18 cellular contexts compared by ENCODE assay signal in genomic region chr14:75156901-75157300, GRCh38. TPM values are rescaled to one million over a fixed set of nuclear protein-coding genes. Genes with fewer than 3 reads are reported as not detected.
DNase-seq lines count a peak whose midpoint lies in the region; ATAC-seq and TF ChIP-seq lines count a peak whose summit lies in the region.
"Had no signal": no experiment of that assay in that cellular context is flagged by ENCODE, and none has a peak within 500 bp of the region (broad histone marks: within the 10 kb centered on the region; RNA-seq: fewer than 3 reads in every experiment).

No MANE protein-coding gene starts in this region.

- no peak overlapping the region for H3K27ac ChIP-seq in H9 (ENCODE audit: insufficient read length, low read depth, low read length)
- H3K27ac ChIP-seq: lower lobe of right lung, neutrophil, sigmoid colon had no signal

- no peak overlapping the region for H3T11ph ChIP-seq in H9 (ENCODE audit: low read length)

- H3K27ac Mint-ChIP-seq in H9 (peak overlapping the region in 2 of 3 experiments; percentile 73 to 76; a peak in 3 of 7 replicates), memory B cell (peak overlapping the region; percentile 63)
- H3K27ac Mint-ChIP-seq in activated CD8-positive, alpha-beta T cell treated with anti-CD3 and anti-CD28 coated beads, Interleukin-2, amount 10 ng/mL, durations not matched to agents 7 days and 5 days = peak overlapping the region; percentile 29

- H3K27me3 ChIP-seq in H9 (ENCODE audit: insufficient read depth, low read length) = no peaks in the 10 kb centered on the region
- H3K27me3 ChIP-seq: neutrophil, sigmoid colon had no signal

- H4K20me1 ChIP-seq in H9 (ENCODE audit: control insufficient read depth, insufficient read depth, insufficient read length) = no peaks in the 10 kb centered on the region

- H3K23me2 ChIP-seq in H9 (ENCODE audit: insufficient read length, low read depth, low read length, poor library complexity, severe bottlenecking) = no peaks in the 10 kb centered on the region

- no peak overlapping the region for H2AK5ac ChIP-seq in H9 (ENCODE audit: insufficient read length, low read length)

- POLR2A ChIA-PET in activated CD8-positive, alpha-beta T cell treated with anti-CD3 and anti-CD28 coated beads, Interleukin-2, amount 10 ng/mL, durations not matched to agents 7 days and 5 days (lab: Charles Lee) = interaction anchor here (0.6 kb wide), 2 partner anchors 9 to 42 kb away, joined by 4 to 5 read pairs; no protein-coding TSS in a partner anchor

- H3K4me1 Mint-ChIP-seq in H9 (peaks cover 27 to 28% of the 10 kb centered on the region in 2 experiments), memory B cell (peaks cover 17% of the 10 kb centered on the region)
- peaks cover 60% of the 10 kb centered on the region for H3K4me1 Mint-ChIP-seq in activated CD8-positive, alpha-beta T cell treated with anti-CD3 and anti-CD28 coated beads, Interleukin-2, amount 10 ng/mL, durations not matched to agents 7 days and 5 days (ENCODE audit: low read depth)

- no peak overlapping the region for H3K14ac ChIP-seq in H9 (ENCODE audit: insufficient read depth, low read length)

- no peak overlapping the region for H2BK20ac ChIP-seq in H9 (ENCODE audit: low read depth, low read length, poor library complexity, severe bottlenecking)

- no peak overlapping the region for H4K91ac ChIP-seq in H9 (ENCODE audit: insufficient read length, low read depth, low read length)

- no peaks in the 10 kb centered on the region for H3K9me3 ChIP-seq in H9 (ENCODE audit: control insufficient read depth, low read depth, low read length)
- H3K9me3 ChIP-seq: lower lobe of right lung, neutrophil, sigmoid colon had no signal

- no peaks in the 10 kb centered on the region for H3K79me1 ChIP-seq in H9 (ENCODE audit: insufficient read depth, low read depth, low read length, poor library complexity, severe bottlenecking)

- no peaks in the 10 kb centered on the region for H3K27me3 Mint-ChIP-seq in H9 (ENCODE audit: low read depth)
- H3K27me3 Mint-ChIP-seq in activated CD8-positive, alpha-beta T cell treated with anti-CD3 and anti-CD28 coated beads, Interleukin-2, amount 10 ng/mL, durations not matched to agents 7 days and 5 days (ENCODE audit: low read depth) = no peaks in the 10 kb centered on the region
- H3K27me3 Mint-ChIP-seq in memory B cell = no peaks in the 10 kb centered on the region
- H3K27me3 Mint-ChIP-seq: brain had no signal

- no peak overlapping the region for H2BK12ac ChIP-seq in H9 (ENCODE audit: insufficient read length, low read depth, low read length)

- H3K4me1 ChIP-seq in H9 (ENCODE audit: insufficient read depth, low read length) = no peaks in the 10 kb centered on the region; the same call in 1 of the 2 replicates

- ATAC-seq in activated CD8-positive, alpha-beta T cell treated with anti-CD3 and anti-CD28 coated beads, Interleukin-2, amount 10 ng/mL, durations not matched to agents 7 days and 5 days = peak; percentile 92
- no peak for ATAC-seq in memory B cell (ENCODE audit: low read depth)
- ATAC-seq: lower lobe of right lung had no signal

- no peak overlapping the region for H3K4ac ChIP-seq in H9 (ENCODE audit: low read depth, low read length)

- no peak overlapping the region for H2AFZ ChIP-seq in H9 (ENCODE audit: low read length)

- no peaks in the 10 kb centered on the region; the same call in 1 of the 2 replicates for H3K79me2 ChIP-seq in H9 (ENCODE audit: insufficient read depth, low read length)

- H3K18ac ChIP-seq in H9 (ENCODE audit: insufficient read length, low read depth, low read length) = no peak overlapping the region

- H3K4me3 Mint-ChIP-seq in H9 = no peak overlapping the region
- H3K4me3 Mint-ChIP-seq in activated CD8-positive, alpha-beta T cell treated with anti-CD3 and anti-CD28 coated beads, Interleukin-2, amount 10 ng/mL, durations not matched to agents 7 days and 5 days = peak overlapping the region; percentile 4
- H3K4me3 Mint-ChIP-seq in memory B cell = no peak overlapping the region
- H3K4me3 Mint-ChIP-seq: brain had no signal

- H2BK120ac ChIP-seq in H9 (ENCODE audit: low read depth, low read length, poor library complexity, severe bottlenecking) = no peak overlapping the region

- H3K23ac ChIP-seq in H9 (ENCODE audit: insufficient read length, low read depth, low read length) = no peak overlapping the region

- no peak for TF ChIP-seq CTCF in H9 (conservative IDR thresholded peaks at IDR 0.05)

- no peak overlapping the region for H3K4me2 ChIP-seq in H9 (ENCODE audit: insufficient read depth, insufficient read length, low read length)

- no peak overlapping the region for H2BK5ac ChIP-seq in H9 (ENCODE audit: insufficient read length, low read length)

- no peak overlapping the region for H2BK15ac ChIP-seq in H9 (ENCODE audit: low read depth, low read length)

- H4K8ac ChIP-seq in H9 (replicated peaks; ENCODE audit: insufficient read length, low read depth, low read length) = no peak overlapping the region

- H3K9ac ChIP-seq in H9 (ENCODE audit: extremely low read depth, insufficient read length, low read length) = no peak overlapping the region

- H3K9me3 Mint-ChIP-seq in H9 = no peaks in the 10 kb centered on the region
- H3K9me3 Mint-ChIP-seq in activated CD8-positive, alpha-beta T cell treated with anti-CD3 and anti-CD28 coated beads, Interleukin-2, amount 10 ng/mL, durations not matched to agents 7 days and 5 days (ENCODE audit: insufficient read depth) = no peaks in the 10 kb centered on the region
- H3K9me3 Mint-ChIP-seq in memory B cell = no peaks in the 10 kb centered on the region
- H3K9me3 Mint-ChIP-seq: brain had no signal

- H3K36me3 Mint-ChIP-seq in H9 (ENCODE audit: insufficient read depth in 1 of 3, low read depth in 3 of 3) (peaks cover 0 to under 1% (median 0%) of the 10 kb centered on the region in 3 experiments; a peak in 1 of 7 replicates), memory B cell (peaks cover 7% of the 10 kb centered on the region)
- peaks cover 17% of the 10 kb centered on the region for H3K36me3 Mint-ChIP-seq in activated CD8-positive, alpha-beta T cell treated with anti-CD3 and anti-CD28 coated beads, Interleukin-2, amount 10 ng/mL, durations not matched to agents 7 days and 5 days (ENCODE audit: low read depth)

- DNase-seq in activated CD4-positive, alpha-beta T cell treated with anti-CD3 and anti-CD28 coated beads for 48 hours = peak; percentile 24
- DNase-seq in activated CD4-positive, alpha-beta T cell treated with anti-CD3 and anti-CD28 coated beads, Interleukin-2, amount 50 U/mL, for 48 hours = no peak
- DNase-seq in H9 = no peak
- DNase-seq in activated CD8-positive, alpha-beta T cell treated with anti-CD3 and anti-CD28 coated beads, Interleukin-2, amount 10 ng/mL, durations not matched to agents 7 days and 5 days = peak; percentile 63
- no peak for DNase-seq in memory B cell (ENCODE audit: low spot score in 2 of 2)
- DNase-seq in SIG-M5 (lab: John Stamatoyannopoulos, UW) = no peak
- DNase-seq in NCI-H1105 (lab: John Stamatoyannopoulos, UW) = no peak
- DNase-seq in NCI-H526 treated with DMSO at 0.1 percent for 48 hours (lab: John Stamatoyannopoulos, UW) = no peak
- DNase-seq: foreskin fibroblast; lower lobe of right lung; NCI-H1105 treated with DMSO at 0.1 percent for 48 hours; NCI-H2171 treated with DMSO at 0.1 percent for 48 hours; NK-92 treated with Interleukin-12 subunit alpha and Interleukin-12 subunit beta, amount 100 ng/mL, for 24 hours; Right ventricle myocardium superior; sigmoid colon; stimulated activated CD4-positive, alpha-beta T cell treated with anti-CD3 and anti-CD28 coated beads, Interleukin-4, amount 100 ng/mL, for 24 hours had no signal

- WGBS in H9 (ENCODE audit: extremely low coverage, insufficient read length, low lambda C conversion rate) = no CpG with 5 or more reads among the region's 3 CpGs

- H4K5ac ChIP-seq in H9 (ENCODE audit: insufficient read length, low read depth, low read length) = no peak overlapping the region

- CTCF ChIA-PET in activated CD8-positive, alpha-beta T cell treated with anti-CD3 and anti-CD28 coated beads, Interleukin-2, amount 10 ng/mL, durations not matched to agents 7 days and 5 days (lab: Charles Lee) = interaction anchor here (0.8 to 1.8 kb wide), 8 partner anchors 11 to 145 kb away, joined by 3 to 8 read pairs (median 4); no protein-coding TSS in a partner anchor

- H3K56ac ChIP-seq in H9 (ENCODE audit: insufficient read length, low read depth, low read length) = no peak overlapping the region

RNA-seq across cellular contexts. Expression of gene TMED10, which starts 19.5 kb away (rescaled TPM):
- 176 and 180 TPM in 2 replicates for total RNA-seq in H9 (2021)
- total RNA-seq in activated CD8-positive, alpha-beta T cell treated with anti-CD3 and anti-CD28 coated beads, Interleukin-2, amount 10 ng/mL, durations not matched to agents 7 days and 5 days = 100 to 1,000 TPM; 177 to 188 TPM

RNA-seq across cellular contexts. Expression of gene NEK9, which starts 30.1 kb away (rescaled TPM):
- total RNA-seq in H9 (2021) = 56.5 and 61.4 TPM in 2 replicates
- 10 to 100 TPM; 73.7 to 80.0 TPM for total RNA-seq in activated CD8-positive, alpha-beta T cell treated with anti-CD3 and anti-CD28 coated beads, Interleukin-2, amount 10 ng/mL, durations not matched to agents 7 days and 5 days

Comparison
In these comparisons a context has a peak if more than half of its experiments do, and no peak if none do; other contexts are left out.
1. DNase-seq: peak in activated CD4-positive, alpha-beta T cell treated with anti-CD3 and anti-CD28 coated beads for 48 hours (single experiment) and activated CD8-positive, alpha-beta T cell treated with anti-CD3 and anti-CD28 coated beads, Interleukin-2, amount 10 ng/mL, durations not matched to agents 7 days and 5 days (single experiment); none in activated CD4-positive, alpha-beta T cell treated with anti-CD3 and anti-CD28 coated beads, Interleukin-2, amount 50 U/mL, for 48 hours (0 of 2), H9 (single experiment), memory B cell (0 of 2), SIG-M5 (single experiment), NCI-H1105 (single experiment) and NCI-H526 treated with DMSO at 0.1 percent for 48 hours (single experiment).
2. Peak in every context shown above with its lines, with median percentiles within 50 percentile points of each other: H3K27ac Mint-ChIP-seq.